Comparison of ENCODE assay signal across 36 cellular contexts in the genomic region with DNA sequence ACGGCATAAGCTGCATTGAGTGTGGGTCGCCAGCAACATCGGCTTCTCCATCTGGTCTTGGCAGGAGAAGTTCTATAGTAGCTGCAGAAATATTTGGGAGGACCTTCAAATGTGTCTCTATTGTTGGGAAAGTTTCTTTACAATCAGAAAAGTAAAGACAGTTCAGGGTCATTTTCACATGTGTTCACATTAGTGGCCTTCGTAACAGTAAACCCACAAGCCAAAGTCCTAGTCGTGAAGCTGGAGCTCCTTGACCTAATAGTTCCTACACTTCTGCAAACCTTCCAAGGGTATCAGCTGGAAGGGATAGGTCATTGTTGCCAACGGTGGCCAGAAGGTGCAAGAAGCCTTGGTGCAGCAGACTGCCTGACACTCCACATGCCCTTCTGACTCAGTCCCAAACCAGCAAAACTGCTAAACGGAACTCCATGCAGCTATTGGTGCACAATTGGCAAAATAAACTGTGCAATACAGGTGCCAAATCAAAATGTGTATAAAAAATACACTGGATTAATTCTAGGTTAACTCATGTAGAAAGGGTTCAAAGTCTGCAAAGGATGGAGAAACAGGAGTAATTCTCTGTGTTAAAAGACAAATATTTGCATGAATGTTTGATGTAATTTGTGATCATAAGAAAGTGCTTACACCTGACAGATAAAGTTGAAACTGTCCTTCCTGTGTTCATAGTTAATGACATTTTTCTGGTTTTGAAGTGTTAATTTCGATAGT.
"Had no signal": no experiment of that assay in that cellular context is flagged by ENCODE, and none has a peak within 500 bp of the region (broad histone marks: within the 10 kb centered on the region; RNA-seq: fewer than 3 reads in every experiment).

No MANE protein-coding gene starts in this region.

- H3K27me3 Mint-ChIP-seq: activated B cell treated with CpG ODN at 0.5 μM for 24 hours; activated CD8-positive, alpha-beta memory T cell treated with anti-CD3 and anti-CD28 coated beads, Interleukin-2, amount 10 ng/mL, durations not matched to agents 7 days and 5 days; activated naive CD4-positive, alpha-beta T cell treated with anti-CD3 and anti-CD28 coated beads, Interleukin-2, amount 50 U/mL, for 24 hours; activated naive CD8-positive, alpha-beta T cell treated with anti-CD3 and anti-CD28 coated beads, Interleukin-2, amount 50 U/mL, for 24 hours had no signal

- H3K27ac ChIP-seq: adrenal gland, body of pancreas, cardiac muscle cell, colonic mucosa, dorsolateral prefrontal cortex, WERI-Rb-1 had no signal

- H3K4me1 Mint-ChIP-seq: activated B cell treated with CpG ODN at 0.5 μM for 24 hours; activated CD8-positive, alpha-beta memory T cell treated with anti-CD3 and anti-CD28 coated beads, Interleukin-2, amount 10 ng/mL, durations not matched to agents 7 days and 5 days; activated naive CD4-positive, alpha-beta T cell treated with anti-CD3 and anti-CD28 coated beads, Interleukin-2, amount 50 U/mL, for 24 hours; activated naive CD8-positive, alpha-beta T cell treated with anti-CD3 and anti-CD28 coated beads for 36 hours; activated naive CD8-positive, alpha-beta T cell treated with anti-CD3 and anti-CD28 coated beads, Interleukin-2, amount 50 U/mL, for 24 hours; T-helper 17 cell had no signal

- H3K9me3 Mint-ChIP-seq: activated B cell treated with CpG ODN at 0.5 μM for 24 hours; activated CD8-positive, alpha-beta T cell treated with anti-CD3 and anti-CD28 coated beads for 36 hours; activated naive CD4-positive, alpha-beta T cell treated with anti-CD3 and anti-CD28 coated beads for 36 hours; activated naive CD4-positive, alpha-beta T cell treated with anti-CD3 and anti-CD28 coated beads, Interleukin-2, amount 50 U/mL, for 24 hours; activated naive CD8-positive, alpha-beta T cell treated with anti-CD3 and anti-CD28 coated beads for 36 hours; activated naive CD8-positive, alpha-beta T cell treated with anti-CD3 and anti-CD28 coated beads, Interleukin-2, amount 50 U/mL, for 24 hours; activated T-helper 1 cell treated with anti-CD3 and anti-CD28 coated beads, Interleukin-12 subunit alpha, Interleukin-12 subunit beta, Interleukin-2, Interleukin-4 antibody, amounts not matched to agents 30 ng/mL and 10 ng/mL and 1 ng/mL, durations not matched to agents 14 hours and 24 hours and 36 hours; activated T-helper 2 cell treated with anti-CD3 and anti-CD28 coated beads, Interferon-gamma antibody, Interleukin-2, Interleukin-4, amounts not matched to agents 10 μg/mL and 5 μg/mL and 100 μg/mL, durations not matched to agents 14 hours and 24 hours and 36 hours; endodermal cell; T-helper 2 cell treated with Interferon-gamma antibody and Interleukin-4, amounts not matched to agents 5 μg/mL and 100 μg/mL, for 36 hours had no signal

- H3K36me3 ChIP-seq: adrenal gland, cardiac muscle cell, colonic mucosa, WERI-Rb-1 had no signal

- H3K4me3 Mint-ChIP-seq: activated B cell treated with CpG ODN at 0.5 μM for 24 hours; activated CD8-positive, alpha-beta memory T cell treated with anti-CD3 and anti-CD28 coated beads, Interleukin-2, amount 10 ng/mL, durations not matched to agents 7 days and 5 days; activated CD8-positive, alpha-beta T cell treated with anti-CD3 and anti-CD28 coated beads for 36 hours; activated naive CD4-positive, alpha-beta T cell treated with anti-CD3 and anti-CD28 coated beads for 36 hours; activated naive CD4-positive, alpha-beta T cell treated with anti-CD3 and anti-CD28 coated beads, Interleukin-2, amount 50 U/mL, for 24 hours; activated naive CD8-positive, alpha-beta T cell treated with anti-CD3 and anti-CD28 coated beads for 36 hours; activated naive CD8-positive, alpha-beta T cell treated with anti-CD3 and anti-CD28 coated beads, Interleukin-2, amount 50 U/mL, for 24 hours; activated T-helper 1 cell treated with anti-CD3 and anti-CD28 coated beads, Interleukin-12 subunit alpha, Interleukin-12 subunit beta, Interleukin-2, Interleukin-4 antibody, amounts not matched to agents 30 ng/mL and 10 ng/mL and 1 ng/mL, durations not matched to agents 14 hours and 24 hours and 36 hours; endodermal cell; T-helper 17 cell; T-helper 2 cell treated with Interferon-gamma antibody and Interleukin-4, amounts not matched to agents 5 μg/mL and 100 μg/mL, for 36 hours had no signal

- H3K4me1 ChIP-seq: adrenal gland, colonic mucosa had no signal

- H3K27me3 ChIP-seq: adrenal gland, body of pancreas, cardiac muscle cell, colonic mucosa, dorsolateral prefrontal cortex had no signal

- H3K27ac Mint-ChIP-seq: activated B cell treated with CpG ODN at 0.5 μM for 24 hours; activated CD8-positive, alpha-beta memory T cell treated with anti-CD3 and anti-CD28 coated beads, Interleukin-2, amount 10 ng/mL, durations not matched to agents 7 days and 5 days; activated CD8-positive, alpha-beta T cell treated with anti-CD3 and anti-CD28 coated beads for 36 hours; activated naive CD4-positive, alpha-beta T cell treated with anti-CD3 and anti-CD28 coated beads for 36 hours; activated naive CD4-positive, alpha-beta T cell treated with anti-CD3 and anti-CD28 coated beads, Interleukin-2, amount 50 U/mL, for 24 hours; activated naive CD8-positive, alpha-beta T cell treated with anti-CD3 and anti-CD28 coated beads for 36 hours; activated naive CD8-positive, alpha-beta T cell treated with anti-CD3 and anti-CD28 coated beads, Interleukin-2, amount 50 U/mL, for 24 hours; activated T-helper 1 cell treated with anti-CD3 and anti-CD28 coated beads, Interleukin-12 subunit alpha, Interleukin-12 subunit beta, Interleukin-2, Interleukin-4 antibody, amounts not matched to agents 30 ng/mL and 10 ng/mL and 1 ng/mL, durations not matched to agents 14 hours and 24 hours and 36 hours; activated T-helper 2 cell treated with anti-CD3 and anti-CD28 coated beads, Interferon-gamma antibody, Interleukin-2, Interleukin-4, amounts not matched to agents 10 μg/mL and 5 μg/mL and 100 μg/mL, durations not matched to agents 14 hours and 24 hours and 36 hours; endodermal cell; T-helper 17 cell; T-helper 2 cell treated with Interferon-gamma antibody and Interleukin-4, amounts not matched to agents 5 μg/mL and 100 μg/mL, for 36 hours had no signal

- ATAC-seq: activated CD4-positive, CD25-positive, alpha-beta regulatory T cell treated with anti-CD3 and anti-CD28 coated beads, Interleukin-2, amount 50 U/mL, for 24 hours; activated CD8-positive, alpha-beta memory T cell treated with anti-CD3 and anti-CD28 coated beads, Interleukin-2, amount 10 ng/mL, durations not matched to agents 7 days and 5 days; activated CD8-positive, alpha-beta T cell treated with anti-CD3 and anti-CD28 coated beads for 36 hours; activated naive CD8-positive, alpha-beta T cell treated with anti-CD3 and anti-CD28 coated beads, Interleukin-2, amount 50 U/mL, for 24 hours; body of pancreas; esophagus mucosa; T-helper 17 cell had no signal

- H3K36me3 Mint-ChIP-seq: activated CD8-positive, alpha-beta memory T cell treated with anti-CD3 and anti-CD28 coated beads, Interleukin-2, amount 10 ng/mL, durations not matched to agents 7 days and 5 days; activated naive CD4-positive, alpha-beta T cell treated with anti-CD3 and anti-CD28 coated beads, Interleukin-2, amount 50 U/mL, for 24 hours; activated naive CD8-positive, alpha-beta T cell treated with anti-CD3 and anti-CD28 coated beads for 36 hours had no signal

- DNase-seq: activated B cell treated with CpG ODN at 0.5 μM for 24 hours; activated CD4-positive, alpha-beta T cell treated with anti-CD3 and anti-CD28 coated beads for 48 hours; activated CD4-positive, alpha-beta T cell treated with anti-CD3 and anti-CD28 coated beads, Interleukin-2, amount 50 U/mL, for 1 hour; activated CD4-positive, alpha-beta T cell treated with anti-CD3 and anti-CD28 coated beads, Interleukin-2, amount 50 U/mL, for 48 hours; activated CD8-positive, alpha-beta memory T cell treated with anti-CD3 and anti-CD28 coated beads, Interleukin-2, amount 10 ng/mL, durations not matched to agents 7 days and 5 days; activated CD8-positive, alpha-beta memory T cell treated with anti-CD3 and anti-CD28 coated beads, Interleukin-2, amount 50 U/mL, for 4 hours; activated CD8-positive, alpha-beta T cell treated with anti-CD3 and anti-CD28 coated beads for 36 hours; activated effector memory CD4-positive, alpha-beta T cell treated with anti-CD3 and anti-CD28 coated beads, Interleukin-2, amount 50 U/mL, for 16 hours; activated naive CD4-positive, alpha-beta T cell treated with anti-CD3 and anti-CD28 coated beads for 36 hours; activated naive CD8-positive, alpha-beta T cell treated with anti-CD3 and anti-CD28 coated beads for 36 hours; activated naive CD8-positive, alpha-beta T cell treated with anti-CD3 and anti-CD28 coated beads, Interleukin-2, amount 50 U/mL, for 24 hours; activated T-cell treated with anti-CD3 and anti-CD28 coated beads, Interleukin-2, amount 50 U/mL, for 1 hour; activated T-cell treated with anti-CD3 and anti-CD28 coated beads, Interleukin-2, amount 50 U/mL, for 48 hours; adrenal gland; amygdala; aorta; central memory CD4-positive, alpha-beta T cell; cerebellar nuclear complex; colonic mucosa; dorsolateral prefrontal cortex; effector memory CD4-positive, alpha-beta T cell; endodermal cell; foreskin fibroblast; head of caudate nucleus; T-helper 1 cell; T-helper 17 cell; T1000; WERI-Rb-1 had no signal

- H3K4me3 ChIP-seq: adrenal gland, body of pancreas, cardiac muscle cell, colonic mucosa, dorsolateral prefrontal cortex had no signal

- H3K9me3 ChIP-seq: adrenal gland, body of pancreas, colonic mucosa had no signal
